In genomic region chr7:133053321-133053891, GRCh38 we compare ENCODE assay signal across 9 cellular contexts. TPM values are rescaled to one million over a fixed set of nuclear protein-coding genes. Genes with fewer than 3 reads are reported as not detected.
DNase-seq lines count a peak whose midpoint lies in the region; ATAC-seq and TF ChIP-seq lines count a peak whose summit lies in the region.
"Had no signal": no experiment of that assay in that cellular context is flagged by ENCODE, and none has a peak within 500 bp of the region (broad histone marks: within the 10 kb centered on the region; RNA-seq: fewer than 3 reads in every experiment).

No MANE protein-coding gene starts in this region.

- H3K9me3 ChIP-seq in osteoblast (ENCODE audit: low read depth, low read length): no peaks in the 10 kb centered on the region

- ATAC-seq in HG03196 (IDR thresholded peaks at IDR 0.05; ENCODE audit: unreplicated experiment): peak; percentile 43
- ATAC-seq in HG02981 (IDR thresholded peaks at IDR 0.05; ENCODE audit: unreplicated experiment): no peak

- TF ChIP-seq CTCF in cardiac fibroblast (IDR thresholded peaks at IDR 0.05; ENCODE audit: low read depth, low read length) (no peak), osteoblast (IDR thresholded peaks at IDR 0.05; ENCODE audit: extremely low read depth, low read depth, low read length) (no peak)

- H4K20me1 ChIP-seq in osteoblast (ENCODE audit: insufficient read depth, low read length): no peaks in the 10 kb centered on the region

- H3K4me2 ChIP-seq in osteoblast (ENCODE audit: insufficient read depth, low read length): peak overlapping the region; percentile 71

- peaks cover 38% of the 10 kb centered on the region for H3K4me1 ChIP-seq in osteoblast (ENCODE audit: insufficient read depth, low read length)

- H3K4me3 ChIP-seq in cardiac fibroblast (replicated peaks in 1 of 2; ENCODE audit: low read depth in 2 of 2, low read length in 2 of 2) (no peak overlapping the region), osteoblast (ENCODE audit: insufficient read depth, low read length) (peak overlapping the region; percentile 36)

- no peaks in the 10 kb centered on the region for H3K36me3 ChIP-seq in osteoblast (ENCODE audit: insufficient read depth, low read length)

- peaks cover 64% of the 10 kb centered on the region for H3K79me2 ChIP-seq in osteoblast (ENCODE audit: insufficient read depth, low read length)

- DNase-seq in ELR (ENCODE audit: low read depth) (peak; percentile 97), cardiac fibroblast (ENCODE audit: low read depth in 2 of 2) (peak; percentile 88 to 97), osteoblast (ENCODE audit: insufficient read length, low spot score, missing footprints) (peak; percentile 86), GOT3 (lab: John Stamatoyannopoulos, UW) (no peak), NCI-H526 treated with DMSO at 0.1 percent for 48 hours (lab: John Stamatoyannopoulos, UW) (no peak)
- no peak for DNase-seq in stimulated activated CD4-positive, alpha-beta T cell treated with anti-CD3 and anti-CD28 coated beads, Interleukin-2, amount 100 ng/mL, for 48 hours
- DNase-seq: dorsolateral prefrontal cortex had no signal

- H3K27me3 ChIP-seq in osteoblast (ENCODE audit: insufficient read depth, low read length): no peaks in the 10 kb centered on the region
- H3K27me3 ChIP-seq: dorsolateral prefrontal cortex had no signal

- no peak overlapping the region for H2AFZ ChIP-seq in osteoblast (ENCODE audit: low read length)

- peak overlapping the region; percentile 96 for H3K27ac ChIP-seq in osteoblast (ENCODE audit: low read depth, low read length)

RNA-seq across cellular contexts. Expression of gene CHCHD3, which starts 28.5 kb away (rescaled TPM):
- total RNA-seq in osteoblast: 81.9 and 89.8 TPM in 2 replicates

Comparison
In these comparisons a context has a peak if more than half of its experiments do, and no peak if none do; other contexts are left out.
1. DNase-seq: peak in ELR (single experiment), cardiac fibroblast (2 of 2) and osteoblast (single experiment); none in GOT3 (single experiment), stimulated activated CD4-positive, alpha-beta T cell treated with anti-CD3 and anti-CD28 coated beads, Interleukin-2, amount 100 ng/mL, for 48 hours (0 of 2) and NCI-H526 treated with DMSO at 0.1 percent for 48 hours (single experiment).